2 cellular contexts compared by ENCODE assay signal in genomic region chr16:2914233-2914632, GRCh38.
TF ChIP-seq lines count a peak whose summit lies in the region.

No MANE protein-coding gene starts in this region.

TF ChIP-seq in IMR-90, 13 proteins besides CTCF, POLR2A, EP300 and RAD21:
- no peak for TF ChIP-seq SMC3 (IDR thresholded peaks at IDR 0.05; ENCODE audit: low read depth, low read length)
- TF ChIP-seq ELK1 (IDR thresholded peaks at IDR 0.05; ENCODE audit: borderline replicate concordance, low read depth, low read length), result no peak
- TF ChIP-seq RCOR1 (IDR thresholded peaks at IDR 0.05; ENCODE audit: insufficient replicate concordance, low read length), result no peak
- TF ChIP-seq MAZ (IDR thresholded peaks at IDR 0.05; ENCODE audit: borderline replicate concordance, low read depth, low read length), result no peak
- no peak for TF ChIP-seq MAFK (IDR thresholded peaks at IDR 0.05; ENCODE audit: low read depth, low read length)
- TF ChIP-seq USF2 (IDR thresholded peaks at IDR 0.05; ENCODE audit: low read depth, low read length), result no peak
- TF ChIP-seq BHLHE40 (IDR thresholded peaks at IDR 0.05; ENCODE audit: low read depth, low read length), result no peak
- TF ChIP-seq FOS (IDR thresholded peaks at IDR 0.05; ENCODE audit: low read depth, low read length), result no peak
- TF ChIP-seq CHD1 (IDR thresholded peaks at IDR 0.05; ENCODE audit: low read depth, low read length), result no peak
- no peak for TF ChIP-seq RFX5 (IDR thresholded peaks at IDR 0.05; ENCODE audit: low read depth, low read length)
- no peak for TF ChIP-seq CEBPB (IDR thresholded peaks at IDR 0.05; ENCODE audit: low read depth, low read length)
- TF ChIP-seq MXI1 (IDR thresholded peaks at IDR 0.05; ENCODE audit: borderline replicate concordance, low read depth, low read length), result no peak
- TF ChIP-seq NFE2L2 (IDR thresholded peaks at IDR 0.05; ENCODE audit: low read depth, low read length), result no peak
TF ChIP-seq in IMR-90: peak in this region for 0.

TF ChIP-seq in K562, 482 proteins besides CTCF, POLR2A, EP300 and RAD21:
- TF ChIP-seq LARP7 (IDR thresholded peaks at IDR 0.05) (no peak), CBFA2T3 (IDR thresholded peaks at IDR 0.05) (0 out of 2 replicates have a peak, but pooled peaks have one; percentile 17), SNRNP70 (optimal IDR thresholded peaks at IDR 0.05; ENCODE audit: low read depth, low read length) (no peak), USF1 (CRISPR knock-in tag; IDR thresholded peaks at IDR 0.05) (peak; percentile 33; the same call in 1 of the 2 replicates)
